11 cellular contexts compared by ENCODE assay signal in genomic region chr20:2822073-2822472, GRCh38. TPM values are rescaled to one million over a fixed set of nuclear protein-coding genes. Genes with fewer than 3 reads are reported as not detected.
A peak's percentile ranks its signal among the peaks of the same experiment; 100 is the strongest.
DNase-seq lines count a peak whose midpoint lies in the region; ATAC-seq lines count a peak whose summit lies in the region.
"Had no signal": no experiment of that assay in that cellular context is flagged by ENCODE, and none has a peak within 500 bp of the region (broad histone marks: within the 10 kb centered on the region; RNA-seq: fewer than 3 reads in every experiment).

No MANE protein-coding gene starts in this region.

- peaks cover 10% of the 10 kb centered on the region for H3K4me1 Mint-ChIP-seq in activated T-helper 17 cell treated with anti-CD3 and anti-CD28 coated beads, Interleukin-2, amount 50 U/mL, for 72 hours
- peaks cover 20 to 40% of the 10 kb centered on the region in 2 donors for H3K4me1 Mint-ChIP-seq in natural killer cell treated with Interleukin-12 subunit alpha and Interleukin-12 subunit beta and Interleukin-15 and Interleukin-18, amount 100 ng/mL, for 72 hours (ENCODE audit: low read depth in 2 of 2)

- H3K4me3 Mint-ChIP-seq in activated T-helper 17 cell treated with anti-CD3 and anti-CD28 coated beads, Interleukin-2, amount 50 U/mL, for 72 hours: peak overlapping the region; percentile 55
- H3K4me3 Mint-ChIP-seq in natural killer cell treated with Interleukin-12 subunit alpha and Interleukin-12 subunit beta and Interleukin-15 and Interleukin-18, amount 100 ng/mL, for 72 hours: peak overlapping the region; percentile 77

- ATAC-seq in activated T-helper 17 cell treated with anti-CD3 and anti-CD28 coated beads, Interleukin-2, amount 50 U/mL, for 72 hours (replicated peaks): peak; percentile 48
- peak; percentile 79 to 90 for ATAC-seq in natural killer cell treated with Interleukin-12 subunit alpha and Interleukin-12 subunit beta and Interleukin-15 and Interleukin-18, amount 100 ng/mL, for 72 hours
- no peak for ATAC-seq in GM19397 (IDR thresholded peaks at IDR 0.05; ENCODE audit: unreplicated experiment)

- peaks cover 18% of the 10 kb centered on the region for H3K27me3 Mint-ChIP-seq in activated T-helper 17 cell treated with anti-CD3 and anti-CD28 coated beads, Interleukin-2, amount 50 U/mL, for 72 hours
- peaks cover 14 to 25% of the 10 kb centered on the region in 2 donors for H3K27me3 Mint-ChIP-seq in natural killer cell treated with Interleukin-12 subunit alpha and Interleukin-12 subunit beta and Interleukin-15 and Interleukin-18, amount 100 ng/mL, for 72 hours

- H3K9me3 Mint-ChIP-seq in activated T-helper 17 cell treated with anti-CD3 and anti-CD28 coated beads, Interleukin-2, amount 50 U/mL, for 72 hours: no peaks in the 10 kb centered on the region
- no peaks in the 10 kb centered on the region for H3K9me3 Mint-ChIP-seq in natural killer cell treated with Interleukin-12 subunit alpha and Interleukin-12 subunit beta and Interleukin-15 and Interleukin-18, amount 100 ng/mL, for 72 hours

- no peak overlapping the region for H3K27ac Mint-ChIP-seq in activated T-helper 17 cell treated with anti-CD3 and anti-CD28 coated beads, Interleukin-2, amount 50 U/mL, for 72 hours
- peak overlapping the region in 1 of 2 donors; percentile 18 for H3K27ac Mint-ChIP-seq in natural killer cell treated with Interleukin-12 subunit alpha and Interleukin-12 subunit beta and Interleukin-15 and Interleukin-18, amount 100 ng/mL, for 72 hours
- H3K27ac Mint-ChIP-seq: H9 had no signal

- H3K36me3 Mint-ChIP-seq in activated T-helper 17 cell treated with anti-CD3 and anti-CD28 coated beads, Interleukin-2, amount 50 U/mL, for 72 hours (ENCODE audit: low read depth): no peaks in the 10 kb centered on the region
- H3K36me3 Mint-ChIP-seq in natural killer cell treated with Interleukin-12 subunit alpha and Interleukin-12 subunit beta and Interleukin-15 and Interleukin-18, amount 100 ng/mL, for 72 hours: peaks cover 6% of the 10 kb centered on the region

- peak; percentile 68 for DNase-seq in Daoy (ENCODE audit: low read depth)
- peak; percentile 51 for DNase-seq in LHCN-M2 (ENCODE audit: low read depth)
- DNase-seq in natural killer cell treated with Interleukin-12 subunit alpha and Interleukin-12 subunit beta and Interleukin-15 and Interleukin-18, amount 100 ng/mL, for 72 hours (ENCODE audit: low spot score): peak; percentile 70
- DNase-seq in occipital lobe (lab: John Stamatoyannopoulos, UW): no peak
- no peak for DNase-seq in dedifferentiated amniotic fluid mesenchymal stem cell (ENCODE audit: extremely low spot score)
- no peak for DNase-seq in NCI-H526 (lab: John Stamatoyannopoulos, UW)
- DNase-seq: midbrain had no signal

RNA-seq across cellular contexts. Expression of gene TMEM239, which starts 5.9 kb away (rescaled TPM):
- not detected in 2 replicates for total RNA-seq in Daoy (2014; rRNA removed; shearing (Covaris generic))
- total RNA-seq in LHCN-M2 (2014; rRNA removed): not detected in 2 replicates
- not detected for polyA plus RNA-seq in LHCN-M2 (2012)
- total RNA-seq in activated T-helper 17 cell treated with anti-CD3 and anti-CD28 coated beads, Interleukin-2, amount 50 U/mL, for 72 hours: not detected
- total RNA-seq in natural killer cell treated with Interleukin-12 subunit alpha and Interleukin-12 subunit beta and Interleukin-15 and Interleukin-18, amount 100 ng/mL, for 72 hours: not detected
- total RNA-seq in occipital lobe: not detected
- total RNA-seq: H9 had no signal
- polyA plus RNA-seq: esophagus had no signal

RNA-seq across cellular contexts. Expression of gene C20orf141, which starts 7.3 kb away (rescaled TPM):
- not detected in 2 replicates for total RNA-seq in Daoy (2014; rRNA removed; shearing (Covaris generic))
- not detected in 2 replicates for total RNA-seq in LHCN-M2 (2014; rRNA removed)
- not detected for polyA plus RNA-seq in LHCN-M2 (2012)
- total RNA-seq in activated T-helper 17 cell treated with anti-CD3 and anti-CD28 coated beads, Interleukin-2, amount 50 U/mL, for 72 hours: not detected
- not detected for total RNA-seq in natural killer cell treated with Interleukin-12 subunit alpha and Interleukin-12 subunit beta and Interleukin-15 and Interleukin-18, amount 100 ng/mL, for 72 hours
- not detected for total RNA-seq in occipital lobe
- total RNA-seq: H9 had no signal
- polyA plus RNA-seq: esophagus had no signal

RNA-seq across cellular contexts. Expression of gene PCED1A, which starts 18.4 kb away (rescaled TPM):
- 13.9 and 15.9 TPM in 2 replicates for total RNA-seq in Daoy (2014; rRNA removed; shearing (Covaris generic))
- 28.0 and 43.9 TPM in 2 replicates for total RNA-seq in LHCN-M2 (2014; rRNA removed)
- polyA plus RNA-seq in LHCN-M2 (2012): 20.4 TPM
- total RNA-seq in activated T-helper 17 cell treated with anti-CD3 and anti-CD28 coated beads, Interleukin-2, amount 50 U/mL, for 72 hours: 10 to 100 TPM; 15.0 to 38.5 TPM
- 10 to 100 TPM; 53.8 to 62.6 TPM for total RNA-seq in natural killer cell treated with Interleukin-12 subunit alpha and Interleukin-12 subunit beta and Interleukin-15 and Interleukin-18, amount 100 ng/mL, for 72 hours
- total RNA-seq in occipital lobe: 22.0 TPM

RNA-seq across cellular contexts. Expression of gene VPS16, which starts 18.5 kb away (rescaled TPM):
- 29.8 and 30.9 TPM in 2 replicates for total RNA-seq in Daoy (2014; rRNA removed; shearing (Covaris generic))
- total RNA-seq in LHCN-M2 (2014; rRNA removed) (36.1 and 41.8 TPM in 2 replicates), occipital lobe (51.3 TPM)
- 32.4 TPM for polyA plus RNA-seq in LHCN-M2 (2012)
- 10 to 100 TPM; 37.2 to 45.4 TPM for total RNA-seq in activated T-helper 17 cell treated with anti-CD3 and anti-CD28 coated beads, Interleukin-2, amount 50 U/mL, for 72 hours
- total RNA-seq in natural killer cell treated with Interleukin-12 subunit alpha and Interleukin-12 subunit beta and Interleukin-15 and Interleukin-18, amount 100 ng/mL, for 72 hours: 100 to 1,000 TPM in 1 of 2 donors, 10 to 100 TPM in 1; 88.0 to 101 TPM

RNA-seq across cellular contexts. Expression of gene CPXM1, which starts 21.6 kb away (rescaled TPM):
- 2.0 and 2.7 TPM in 2 replicates for total RNA-seq in Daoy (2014; rRNA removed; shearing (Covaris generic))
- total RNA-seq in LHCN-M2 (2014; rRNA removed): not detected in 2 replicates
- polyA plus RNA-seq in LHCN-M2 (2012): not detected
- under 1 TPM; 0.63 to 0.69 TPM for total RNA-seq in activated T-helper 17 cell treated with anti-CD3 and anti-CD28 coated beads, Interleukin-2, amount 50 U/mL, for 72 hours
- total RNA-seq in natural killer cell treated with Interleukin-12 subunit alpha and Interleukin-12 subunit beta and Interleukin-15 and Interleukin-18, amount 100 ng/mL, for 72 hours: 10 to 100 TPM; 47.8 to 53.5 TPM
- 7.8 TPM for total RNA-seq in occipital lobe

Comparison
In these comparisons a context has a peak if more than half of its experiments do, and no peak if none do; other contexts are left out.
1. DNase-seq: peak in Daoy (single experiment), LHCN-M2 (single experiment) and natural killer cell treated with Interleukin-12 subunit alpha and Interleukin-12 subunit beta and Interleukin-15 and Interleukin-18, amount 100 ng/mL, for 72 hours (single experiment); none in occipital lobe (single experiment), dedifferentiated amniotic fluid mesenchymal stem cell (single experiment) and NCI-H526 (0 of 2).